Comparison of ENCODE assay signal across 1 cellular context in genomic region chr20:58378056-58378455, GRCh38.
TF ChIP-seq lines count a peak whose summit lies in the region.

No MANE protein-coding gene starts in this region.

TF ChIP-seq in HepG2, 621 proteins besides CTCF, POLR2A, EP300 and RAD21 (continued from another document):
- TF ChIP-seq ZNF652 (CRISPR knock-in tag; IDR thresholded peaks at IDR 0.05; ENCODE audit: borderline replicate concordance, low read depth) = no peak
- TF ChIP-seq SRF (IDR thresholded peaks at IDR 0.05; ENCODE audit: low read depth, low read length) = no peak
- no peak for TF ChIP-seq ZNF33B (CRISPR knock-in tag; IDR thresholded peaks at IDR 0.05)
- no peak for TF ChIP-seq HNRNPH1 (optimal IDR thresholded peaks at IDR 0.05; ENCODE audit: low read depth, low read length)
- no peak for TF ChIP-seq HOXD1 (CRISPR knock-in tag; IDR thresholded peaks at IDR 0.05)
- TF ChIP-seq SP4 (CRISPR knock-in tag; IDR thresholded peaks at IDR 0.05) = no peak
- no peak for TF ChIP-seq ZMYM2 (CRISPR knock-in tag; IDR thresholded peaks at IDR 0.05)
